1 cellular context compared by ENCODE assay signal in genomic region chr10:69802424-69803161, GRCh38.
A peak's percentile ranks its signal among the peaks of the same experiment; 100 is the strongest.
TF ChIP-seq lines count a peak whose summit lies in the region.

No MANE protein-coding gene starts in this region.

TF ChIP-seq in HEK293, 187 proteins besides CTCF, POLR2A, EP300 and RAD21 (continued from another document and continues in another):
- no peak for TF ChIP-seq ZNF394 (tag by site-specific recombination; IDR thresholded peaks at IDR 0.05; ENCODE audit: borderline replicate concordance)
- no peak for TF ChIP-seq HOXC10 (CRISPR knock-in tag; IDR thresholded peaks at IDR 0.05)
- no peak for TF ChIP-seq ZNF24 (tag by site-specific recombination; IDR thresholded peaks at IDR 0.05)
- no peak for TF ChIP-seq BCL6B (tag by site-specific recombination; IDR thresholded peaks at IDR 0.05)
- TF ChIP-seq ZNF558 (tag by site-specific recombination; IDR thresholded peaks at IDR 0.05), result no peak
- TF ChIP-seq ZNF114 (tag by site-specific recombination; IDR thresholded peaks at IDR 0.05), result no peak
- no peak for TF ChIP-seq ZSCAN30 (tag by site-specific recombination; IDR thresholded peaks at IDR 0.05)
- no peak for TF ChIP-seq REST (tag by site-specific recombination; IDR thresholded peaks at IDR 0.05)
- no peak for TF ChIP-seq ZNF398 (tag by site-specific recombination; IDR thresholded peaks at IDR 0.05)
- peak; percentile 68 for TF ChIP-seq ZFHX2 (tag by site-specific recombination; conservative IDR thresholded peaks at IDR 0.05)
- no peak for TF ChIP-seq ZNF324 (tag by site-specific recombination; IDR thresholded peaks at IDR 0.05)
- TF ChIP-seq ZNF10 (tag by site-specific recombination; IDR thresholded peaks at IDR 0.05), result no peak
- TF ChIP-seq ZNF449 (tag by site-specific recombination; IDR thresholded peaks at IDR 0.05), result peak; percentile 89; the same call in 1 of the 2 replicates
- no peak for TF ChIP-seq ZBTB21 (tag by site-specific recombination; IDR thresholded peaks at IDR 0.05)
- TF ChIP-seq ZNF132 (tag by site-specific recombination; IDR thresholded peaks at IDR 0.05; ENCODE audit: borderline replicate concordance), result no peak
- TF ChIP-seq ZNF600 (tag by site-specific recombination; IDR thresholded peaks at IDR 0.05), result peak; percentile 63
- no peak for TF ChIP-seq ZNF621 (tag by site-specific recombination; IDR thresholded peaks at IDR 0.05)
- no peak for TF ChIP-seq ZNF391 (tag by site-specific recombination; IDR thresholded peaks at IDR 0.05; ENCODE audit: borderline replicate concordance, low read depth)
- no peak for TF ChIP-seq ZNF37A (tag by site-specific recombination; IDR thresholded peaks at IDR 0.05)
- TF ChIP-seq ZBTB11 (tag by site-specific recombination; conservative IDR thresholded peaks at IDR 0.05; ENCODE audit: low read depth), result no peak
- no peak for TF ChIP-seq ZNF843 (tag by site-specific recombination; IDR thresholded peaks at IDR 0.05)
- TF ChIP-seq ZNF433 (tag by site-specific recombination; IDR thresholded peaks at IDR 0.05; ENCODE audit: low read depth), result no peak
- TF ChIP-seq PRDM2 (tag by site-specific recombination; IDR thresholded peaks at IDR 0.05; ENCODE audit: borderline replicate concordance), result no peak
- no peak for TF ChIP-seq YY2 (tag by site-specific recombination; IDR thresholded peaks at IDR 0.05)
- TF ChIP-seq ZNF768 (tag by site-specific recombination; IDR thresholded peaks at IDR 0.05), result no peak
- TF ChIP-seq ZSCAN5A (tag by site-specific recombination; IDR thresholded peaks at IDR 0.05), result no peak
- TF ChIP-seq ZNF302 (tag by site-specific recombination; IDR thresholded peaks at IDR 0.05; ENCODE audit: low read depth), result no peak
- TF ChIP-seq ZNF211 (tag by site-specific recombination; IDR thresholded peaks at IDR 0.05; ENCODE audit: low read depth), result no peak
- peak; percentile 87 for TF ChIP-seq ZBTB17 (tag by site-specific recombination; IDR thresholded peaks at IDR 0.05)
- no peak for TF ChIP-seq SETDB1 (IDR thresholded peaks at IDR 0.05; ENCODE audit: insufficient read length, low read length)
- no peak for TF ChIP-seq SP7 (tag by site-specific recombination; IDR thresholded peaks at IDR 0.05)
- TF ChIP-seq ZNF335 (tag by site-specific recombination; conservative IDR thresholded peaks at IDR 0.05), result peak; percentile 49; the same call in 1 of the 2 replicates
- no peak for TF ChIP-seq ZNF175 (tag by site-specific recombination; IDR thresholded peaks at IDR 0.05)
- no peak for TF ChIP-seq ZXDB (tag by site-specific recombination; IDR thresholded peaks at IDR 0.05)
- no peak for TF ChIP-seq ZSCAN18 (tag by site-specific recombination; IDR thresholded peaks at IDR 0.05)
- no peak for TF ChIP-seq MYNN (tag by site-specific recombination; IDR thresholded peaks at IDR 0.05; ENCODE audit: borderline replicate concordance)
